ENCODE assay signal across 1 cellular context in the genomic region with DNA sequence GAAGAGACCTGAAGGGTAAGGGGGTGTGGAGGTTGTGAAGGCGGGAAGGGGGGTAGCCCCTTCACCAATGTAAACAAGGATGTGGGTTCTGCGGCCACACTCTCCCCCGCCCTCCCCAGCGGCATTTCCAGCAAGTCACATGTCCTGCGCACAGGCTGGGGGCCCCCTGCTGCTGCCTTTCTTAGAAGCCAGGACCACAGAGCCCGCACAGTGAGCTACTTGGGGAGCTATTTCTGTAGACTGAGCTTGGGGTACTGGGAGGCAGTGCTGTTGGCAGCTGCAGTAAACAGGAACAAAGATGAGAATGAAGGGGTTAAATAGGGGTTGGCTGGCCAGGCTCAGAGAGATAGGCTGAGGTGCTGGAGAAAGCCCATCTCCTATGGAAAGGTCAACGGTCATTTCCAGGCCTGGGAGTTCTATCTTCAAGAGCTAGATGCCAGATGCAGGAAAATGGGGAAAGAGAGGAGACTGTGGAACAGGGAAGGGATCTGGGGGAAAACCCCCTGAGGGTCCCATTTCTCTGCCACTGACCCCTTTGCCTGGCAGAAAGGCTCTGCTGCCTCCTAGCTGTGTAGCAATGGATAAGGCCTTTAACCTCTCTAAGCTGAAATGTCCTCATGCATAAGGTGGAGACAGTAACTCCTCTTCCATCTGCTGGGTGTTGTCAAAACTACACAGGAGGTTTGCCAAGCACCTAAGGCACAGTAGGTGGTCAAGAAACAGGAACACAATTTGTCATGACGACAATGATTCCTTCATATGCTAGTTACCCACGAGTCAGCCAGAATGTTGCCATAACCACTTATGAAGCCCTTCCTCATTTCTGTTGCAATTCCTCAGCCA.
A peak's percentile ranks its signal among the peaks of the same experiment; 100 is the strongest.
TF ChIP-seq lines count a peak whose summit lies in the region.

No MANE protein-coding gene starts in this region.

TF ChIP-seq in GM12878, 131 proteins besides CTCF, POLR2A, EP300 and RAD21 (continued from another document and continues in another):
- TF ChIP-seq FOXM1 (IDR thresholded peaks at IDR 0.05; ENCODE audit: low read depth, low read length) (peak; percentile 86), CBX3 (IDR thresholded peaks at IDR 0.05; ENCODE audit: borderline replicate concordance, low read depth) (no peak), RFX5 (IDR thresholded peaks at IDR 0.05; ENCODE audit: low read depth, low read length) (no peak), NR2C2 (IDR thresholded peaks at IDR 0.05; ENCODE audit: borderline replicate concordance, control insufficient read depth, insufficient read length, low read depth) (no peak), PML (IDR thresholded peaks at IDR 0.05; ENCODE audit: low read length) (no peak), BHLHE40 (IDR thresholded peaks at IDR 0.05; ENCODE audit: borderline replicate concordance in 1 of 2, low read depth in 2 of 2, low read length in 1 of 2) (peak; percentile 96), TAF1 (IDR thresholded peaks at IDR 0.05; ENCODE audit: borderline replicate concordance, low read depth, low read length) (peak; percentile 53; the same call in 1 of the 2 replicates), KDM1A (IDR thresholded peaks at IDR 0.05; ENCODE audit: borderline replicate concordance) (no peak), CBFB (IDR thresholded peaks at IDR 0.05; ENCODE audit: low read depth) (peak; percentile 99), ETV6 (conservative IDR thresholded peaks at IDR 0.05 in 1 of 2, IDR thresholded peaks at IDR 0.05 in 1 of 2; ENCODE audit: borderline replicate concordance in 1 of 2, low read depth in 1 of 2) (peak in 1 of 2 experiments; percentile 62; a peak in 1 of 4 replicates), POU2F2 (IDR thresholded peaks at IDR 0.05; ENCODE audit: borderline replicate concordance, low read depth, low read length) (peak; percentile 84), GABPA (IDR thresholded peaks at IDR 0.05; ENCODE audit: low read depth) (no peak; the same call in 1 of the 2 replicates), IRF4 (IDR thresholded peaks at IDR 0.05; ENCODE audit: low read depth, low read length) (peak; percentile 32; the same call in 1 of the 2 replicates), RAD51 (IDR thresholded peaks at IDR 0.05) (peak; percentile 91), SMARCA5 (IDR thresholded peaks at IDR 0.05) (peak; percentile 84), TCF7 (IDR thresholded peaks at IDR 0.05; ENCODE audit: borderline replicate concordance) (peak; percentile 50; the same call in 1 of the 2 replicates), NFYA (IDR thresholded peaks at IDR 0.05; ENCODE audit: borderline replicate concordance, low read depth, low read length) (no peak), PAX8 (IDR thresholded peaks at IDR 0.05) (no peak), CBX5 (IDR thresholded peaks at IDR 0.05; ENCODE audit: low read depth) (0 out of 2 replicates have a peak, but pooled peaks have one; percentile 54), EZH2 (IDR thresholded peaks at IDR 0.05; ENCODE audit: borderline replicate concordance, control insufficient read depth, low read depth, low read length) (no peak), JUNB (IDR thresholded peaks at IDR 0.05) (no peak), TCF3 (IDR thresholded peaks at IDR 0.05; ENCODE audit: borderline replicate concordance, insufficient read depth, low read depth, low read length) (peak; percentile 80), NBN (IDR thresholded peaks at IDR 0.05) (peak; percentile 91), YY1 (IDR thresholded peaks at IDR 0.05; ENCODE audit: low read depth, low read length) (peak; percentile 40; the same call in 1 of the 2 replicates)
- TF ChIP-seq, protein P1, sequence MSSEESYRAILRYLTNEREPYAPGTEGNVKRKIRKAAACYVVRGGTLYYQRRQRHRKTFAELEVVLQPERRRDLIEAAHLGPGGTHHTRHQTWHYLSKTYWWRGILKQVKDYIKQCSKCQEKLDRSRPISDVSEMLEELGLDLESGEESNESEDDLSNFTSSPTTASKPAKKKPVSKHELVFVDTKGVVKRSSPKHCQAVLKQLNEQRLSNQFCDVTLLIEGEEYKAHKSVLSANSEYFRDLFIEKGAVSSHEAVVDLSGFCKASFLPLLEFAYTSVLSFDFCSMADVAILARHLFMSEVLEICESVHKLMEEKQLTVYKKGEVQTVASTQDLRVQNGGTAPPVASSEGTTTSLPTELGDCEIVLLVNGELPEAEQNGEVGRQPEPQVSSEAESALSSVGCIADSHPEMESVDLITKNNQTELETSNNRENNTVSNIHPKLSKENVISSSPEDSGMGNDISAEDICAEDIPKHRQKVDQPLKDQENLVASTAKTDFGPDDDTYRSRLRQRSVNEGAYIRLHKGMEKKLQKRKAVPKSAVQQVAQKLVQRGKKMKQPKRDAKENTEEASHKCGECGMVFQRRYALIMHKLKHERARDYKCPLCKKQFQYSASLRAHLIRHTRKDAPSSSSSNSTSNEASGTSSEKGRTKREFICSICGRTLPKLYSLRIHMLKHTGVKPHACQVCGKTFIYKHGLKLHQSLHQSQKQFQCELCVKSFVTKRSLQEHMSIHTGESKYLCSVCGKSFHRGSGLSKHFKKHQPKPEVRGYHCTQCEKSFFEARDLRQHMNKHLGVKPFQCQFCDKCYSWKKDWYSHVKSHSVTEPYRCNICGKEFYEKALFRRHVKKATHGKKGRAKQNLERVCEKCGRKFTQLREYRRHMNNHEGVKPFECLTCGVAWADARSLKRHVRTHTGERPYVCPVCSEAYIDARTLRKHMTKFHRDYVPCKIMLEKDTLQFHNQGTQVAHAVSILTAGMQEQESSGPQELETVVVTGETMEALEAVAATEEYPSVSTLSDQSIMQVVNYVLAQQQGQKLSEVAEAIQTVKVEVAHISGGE (CRISPR knock-in tag; IDR thresholded peaks at IDR 0.05), result no peak
- TF ChIP-seq, protein P2, sequence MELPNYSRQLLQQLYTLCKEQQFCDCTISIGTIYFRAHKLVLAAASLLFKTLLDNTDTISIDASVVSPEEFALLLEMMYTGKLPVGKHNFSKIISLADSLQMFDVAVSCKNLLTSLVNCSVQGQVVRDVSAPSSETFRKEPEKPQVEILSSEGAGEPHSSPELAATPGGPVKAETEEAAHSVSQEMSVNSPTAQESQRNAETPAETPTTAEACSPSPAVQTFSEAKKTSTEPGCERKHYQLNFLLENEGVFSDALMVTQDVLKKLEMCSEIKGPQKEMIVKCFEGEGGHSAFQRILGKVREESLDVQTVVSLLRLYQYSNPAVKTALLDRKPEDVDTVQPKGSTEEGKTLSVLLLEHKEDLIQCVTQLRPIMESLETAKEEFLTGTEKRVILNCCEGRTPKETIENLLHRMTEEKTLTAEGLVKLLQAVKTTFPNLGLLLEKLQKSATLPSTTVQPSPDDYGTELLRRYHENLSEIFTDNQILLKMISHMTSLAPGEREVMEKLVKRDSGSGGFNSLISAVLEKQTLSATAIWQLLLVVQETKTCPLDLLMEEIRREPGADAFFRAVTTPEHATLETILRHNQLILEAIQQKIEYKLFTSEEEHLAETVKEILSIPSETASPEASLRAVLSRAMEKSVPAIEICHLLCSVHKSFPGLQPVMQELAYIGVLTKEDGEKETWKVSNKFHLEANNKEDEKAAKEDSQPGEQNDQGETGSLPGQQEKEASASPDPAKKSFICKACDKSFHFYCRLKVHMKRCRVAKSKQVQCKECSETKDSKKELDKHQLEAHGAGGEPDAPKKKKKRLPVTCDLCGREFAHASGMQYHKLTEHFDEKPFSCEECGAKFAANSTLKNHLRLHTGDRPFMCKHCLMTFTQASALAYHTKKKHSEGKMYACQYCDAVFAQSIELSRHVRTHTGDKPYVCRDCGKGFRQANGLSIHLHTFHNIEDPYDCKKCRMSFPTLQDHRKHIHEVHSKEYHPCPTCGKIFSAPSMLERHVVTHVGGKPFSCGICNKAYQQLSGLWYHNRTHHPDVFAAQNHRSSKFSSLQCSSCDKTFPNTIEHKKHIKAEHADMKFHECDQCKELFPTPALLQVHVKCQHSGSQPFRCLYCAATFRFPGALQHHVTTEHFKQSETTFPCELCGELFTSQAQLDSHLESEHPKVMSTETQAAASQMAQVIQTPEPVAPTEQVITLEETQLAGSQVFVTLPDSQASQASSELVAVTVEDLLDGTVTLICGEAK (IDR thresholded peaks at IDR 0.05; ENCODE audit: borderline replicate concordance), result no peak
- TF ChIP-seq, protein P3, sequence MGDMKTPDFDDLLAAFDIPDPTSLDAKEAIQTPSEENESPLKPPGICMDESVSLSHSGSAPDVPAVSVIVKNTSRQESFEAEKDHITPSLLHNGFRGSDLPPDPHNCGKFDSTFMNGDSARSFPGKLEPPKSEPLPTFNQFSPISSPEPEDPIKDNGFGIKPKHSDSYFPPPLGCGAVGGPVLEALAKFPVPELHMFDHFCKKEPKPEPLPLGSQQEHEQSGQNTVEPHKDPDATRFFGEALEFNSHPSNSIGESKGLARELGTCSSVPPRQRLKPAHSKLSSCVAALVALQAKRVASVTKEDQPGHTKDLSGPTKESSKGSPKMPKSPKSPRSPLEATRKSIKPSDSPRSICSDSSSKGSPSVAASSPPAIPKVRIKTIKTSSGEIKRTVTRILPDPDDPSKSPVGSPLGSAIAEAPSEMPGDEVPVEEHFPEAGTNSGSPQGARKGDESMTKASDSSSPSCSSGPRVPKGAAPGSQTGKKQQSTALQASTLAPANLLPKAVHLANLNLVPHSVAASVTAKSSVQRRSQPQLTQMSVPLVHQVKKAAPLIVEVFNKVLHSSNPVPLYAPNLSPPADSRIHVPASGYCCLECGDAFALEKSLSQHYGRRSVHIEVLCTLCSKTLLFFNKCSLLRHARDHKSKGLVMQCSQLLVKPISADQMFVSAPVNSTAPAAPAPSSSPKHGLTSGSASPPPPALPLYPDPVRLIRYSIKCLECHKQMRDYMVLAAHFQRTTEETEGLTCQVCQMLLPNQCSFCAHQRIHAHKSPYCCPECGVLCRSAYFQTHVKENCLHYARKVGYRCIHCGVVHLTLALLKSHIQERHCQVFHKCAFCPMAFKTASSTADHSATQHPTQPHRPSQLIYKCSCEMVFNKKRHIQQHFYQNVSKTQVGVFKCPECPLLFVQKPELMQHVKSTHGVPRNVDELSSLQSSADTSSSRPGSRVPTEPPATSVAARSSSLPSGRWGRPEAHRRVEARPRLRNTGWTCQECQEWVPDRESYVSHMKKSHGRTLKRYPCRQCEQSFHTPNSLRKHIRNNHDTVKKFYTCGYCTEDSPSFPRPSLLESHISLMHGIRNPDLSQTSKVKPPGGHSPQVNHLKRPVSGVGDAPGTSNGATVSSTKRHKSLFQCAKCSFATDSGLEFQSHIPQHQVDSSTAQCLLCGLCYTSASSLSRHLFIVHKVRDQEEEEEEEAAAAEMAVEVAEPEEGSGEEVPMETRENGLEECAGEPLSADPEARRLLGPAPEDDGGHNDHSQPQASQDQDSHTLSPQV (IDR thresholded peaks at IDR 0.05), result peak; percentile 21; the same call in 1 of the 2 replicates
- TF ChIP-seq, protein P4, sequence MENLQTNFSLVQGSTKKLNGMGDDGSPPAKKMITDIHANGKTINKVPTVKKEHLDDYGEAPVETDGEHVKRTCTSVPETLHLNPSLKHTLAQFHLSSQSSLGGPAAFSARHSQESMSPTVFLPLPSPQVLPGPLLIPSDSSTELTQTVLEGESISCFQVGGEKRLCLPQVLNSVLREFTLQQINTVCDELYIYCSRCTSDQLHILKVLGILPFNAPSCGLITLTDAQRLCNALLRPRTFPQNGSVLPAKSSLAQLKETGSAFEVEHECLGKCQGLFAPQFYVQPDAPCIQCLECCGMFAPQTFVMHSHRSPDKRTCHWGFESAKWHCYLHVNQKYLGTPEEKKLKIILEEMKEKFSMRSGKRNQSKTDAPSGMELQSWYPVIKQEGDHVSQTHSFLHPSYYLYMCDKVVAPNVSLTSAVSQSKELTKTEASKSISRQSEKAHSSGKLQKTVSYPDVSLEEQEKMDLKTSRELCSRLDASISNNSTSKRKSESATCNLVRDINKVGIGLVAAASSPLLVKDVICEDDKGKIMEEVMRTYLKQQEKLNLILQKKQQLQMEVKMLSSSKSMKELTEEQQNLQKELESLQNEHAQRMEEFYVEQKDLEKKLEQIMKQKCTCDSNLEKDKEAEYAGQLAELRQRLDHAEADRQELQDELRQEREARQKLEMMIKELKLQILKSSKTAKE (IDR thresholded peaks at IDR 0.05; ENCODE audit: low read depth, poor library complexity, severe bottlenecking), result peak; percentile 85
- TF ChIP-seq, protein P5, sequence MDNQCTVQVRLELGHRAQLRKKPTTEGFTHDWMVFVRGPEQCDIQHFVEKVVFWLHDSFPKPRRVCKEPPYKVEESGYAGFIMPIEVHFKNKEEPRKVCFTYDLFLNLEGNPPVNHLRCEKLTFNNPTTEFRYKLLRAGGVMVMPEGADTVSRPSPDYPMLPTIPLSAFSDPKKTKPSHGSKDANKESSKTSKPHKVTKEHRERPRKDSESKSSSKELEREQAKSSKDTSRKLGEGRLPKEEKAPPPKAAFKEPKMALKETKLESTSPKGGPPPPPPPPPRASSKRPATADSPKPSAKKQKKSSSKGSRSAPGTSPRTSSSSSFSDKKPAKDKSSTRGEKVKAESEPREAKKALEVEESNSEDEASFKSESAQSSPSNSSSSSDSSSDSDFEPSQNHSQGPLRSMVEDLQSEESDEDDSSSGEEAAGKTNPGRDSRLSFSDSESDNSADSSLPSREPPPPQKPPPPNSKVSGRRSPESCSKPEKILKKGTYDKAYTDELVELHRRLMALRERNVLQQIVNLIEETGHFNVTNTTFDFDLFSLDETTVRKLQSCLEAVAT (IDR thresholded peaks at IDR 0.05), result peak; percentile 98
- TF ChIP-seq, protein P6, sequence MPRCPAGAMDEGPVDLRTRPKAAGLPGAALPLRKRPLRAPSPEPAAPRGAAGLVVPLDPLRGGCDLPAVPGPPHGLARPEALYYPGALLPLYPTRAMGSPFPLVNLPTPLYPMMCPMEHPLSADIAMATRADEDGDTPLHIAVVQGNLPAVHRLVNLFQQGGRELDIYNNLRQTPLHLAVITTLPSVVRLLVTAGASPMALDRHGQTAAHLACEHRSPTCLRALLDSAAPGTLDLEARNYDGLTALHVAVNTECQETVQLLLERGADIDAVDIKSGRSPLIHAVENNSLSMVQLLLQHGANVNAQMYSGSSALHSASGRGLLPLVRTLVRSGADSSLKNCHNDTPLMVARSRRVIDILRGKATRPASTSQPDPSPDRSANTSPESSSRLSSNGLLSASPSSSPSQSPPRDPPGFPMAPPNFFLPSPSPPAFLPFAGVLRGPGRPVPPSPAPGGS (IDR thresholded peaks at IDR 0.05; ENCODE audit: borderline replicate concordance, insufficient read depth, low read depth, low read length, poor library complexity, severe bottlenecking), result peak; percentile 90
- TF ChIP-seq, protein P7, sequence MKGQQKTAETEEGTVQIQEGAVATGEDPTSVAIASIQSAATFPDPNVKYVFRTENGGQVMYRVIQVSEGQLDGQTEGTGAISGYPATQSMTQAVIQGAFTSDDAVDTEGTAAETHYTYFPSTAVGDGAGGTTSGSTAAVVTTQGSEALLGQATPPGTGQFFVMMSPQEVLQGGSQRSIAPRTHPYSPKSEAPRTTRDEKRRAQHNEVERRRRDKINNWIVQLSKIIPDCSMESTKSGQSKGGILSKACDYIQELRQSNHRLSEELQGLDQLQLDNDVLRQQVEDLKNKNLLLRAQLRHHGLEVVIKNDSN (IDR thresholded peaks at IDR 0.05; ENCODE audit: borderline replicate concordance, extremely low read length, insufficient read depth, low read depth, low read length), result peak; percentile 80
